ENCODE assay signal across 16 cellular contexts in genomic region chr20:11845311-11845710, GRCh38.
A peak's percentile ranks its signal among the peaks of the same experiment; 100 is the strongest.
DNase-seq lines count a peak whose midpoint lies in the region; TF ChIP-seq lines count a peak whose summit lies in the region.
"Had no signal": no experiment of that assay in that cellular context is flagged by ENCODE, and none has a peak within 500 bp of the region (broad histone marks: within the 10 kb centered on the region; RNA-seq: fewer than 3 reads in every experiment).

No MANE protein-coding gene starts in this region.

- no peaks in the 10 kb centered on the region for H4K20me1 ChIP-seq in osteoblast (ENCODE audit: insufficient read depth, low read length)

- H3K79me2 ChIP-seq in osteoblast (ENCODE audit: insufficient read depth, low read length): no peaks in the 10 kb centered on the region

- no peak for TF ChIP-seq CTCF in epithelial cell of proximal tubule (conservative IDR thresholded peaks at IDR 0.05; ENCODE audit: low read depth, low read length)
- no peak for TF ChIP-seq CTCF in osteoblast (IDR thresholded peaks at IDR 0.05; ENCODE audit: extremely low read depth, low read depth, low read length)

- H3K9me3 ChIP-seq in osteoblast (ENCODE audit: low read depth, low read length) (no peaks in the 10 kb centered on the region), HAP-1 (no peaks in the 10 kb centered on the region)
- H3K9me3 ChIP-seq: SJCRH30 had no signal

- in situ Hi-C loops in HAP-1 (cut with MboI; ENCODE audit: low sequenced_read_pairs): loop anchor here (25.0 kb wide), 1 partner anchor 92 kb away; no protein-coding TSS in a partner anchor

- H2AFZ ChIP-seq in osteoblast (ENCODE audit: low read length): no peak overlapping the region
- H2AFZ ChIP-seq: GM23338 had no signal

- H3K4me3 ChIP-seq in epithelial cell of proximal tubule (ENCODE audit: low read depth, low read length) (no peak overlapping the region), osteoblast (ENCODE audit: insufficient read depth, low read length) (no peak overlapping the region), HAP-1 (no peak overlapping the region)
- H3K4me3 ChIP-seq: GM23338, SJCRH30 had no signal

- no peak overlapping the region for H3K27ac ChIP-seq in osteoblast (ENCODE audit: low read depth, low read length)
- H3K27ac ChIP-seq: SJCRH30 had no signal

- H3K4me2 ChIP-seq in osteoblast (ENCODE audit: insufficient read depth, low read length): peak overlapping the region; percentile 11
- H3K4me2 ChIP-seq: GM23338 had no signal

- H3K36me3 ChIP-seq in osteoblast (ENCODE audit: insufficient read depth, low read length) (no peaks in the 10 kb centered on the region), HAP-1 (replicated peaks) (no peaks in the 10 kb centered on the region)
- H3K36me3 ChIP-seq: SJCRH30 had no signal

- DNase-seq in EL: peak; percentile 62
- DNase-seq in M059J (ENCODE audit: low read depth): peak; percentile 53
- peak; percentile 27 for DNase-seq in epithelial cell of proximal tubule (ENCODE audit: low read depth)
- DNase-seq in osteoblast (ENCODE audit: insufficient read length, low spot score, missing footprints): peak; percentile 52
- DNase-seq in activated CD4-positive, alpha-beta T cell treated with anti-CD3 and anti-CD28 coated beads, Interleukin-2, amount 50 U/mL, for 48 hours: no peak
- no peak for DNase-seq in epidermal melanocyte (ENCODE audit: insufficient read length, low spot score)
- no peak for DNase-seq in HAP-1 (ENCODE audit: low spot score in 2 of 2)
- DNase-seq in GF-D8 (lab: John Stamatoyannopoulos, UW): no peak
- DNase-seq: C1 segment of cervical spinal cord, Karpas-422, NCI-H1417 treated with DMSO at 0.1 percent for 48 hours, NCI-H2029, NCI-H2171 treated with DMSO at 0.1 percent for 48 hours, NCI-H510A treated with DMSO at 0.1 percent for 48 hours, SJCRH30 had no signal

- H3K27me3 ChIP-seq in osteoblast (ENCODE audit: insufficient read depth, low read length) (no peaks in the 10 kb centered on the region), HAP-1 (ENCODE audit: low read depth) (no peaks in the 10 kb centered on the region)
- H3K27me3 ChIP-seq: SJCRH30 had no signal

- H3K4me1 ChIP-seq in osteoblast (ENCODE audit: insufficient read depth, low read length): peaks cover 30% of the 10 kb centered on the region
- peaks cover 16% of the 10 kb centered on the region for H3K4me1 ChIP-seq in HAP-1
- H3K4me1 ChIP-seq: SJCRH30 had no signal

Comparison
In these comparisons a context has a peak if more than half of its experiments do, and no peak if none do; other contexts are left out.
1. DNase-seq: peak in EL (single experiment), M059J (single experiment), epithelial cell of proximal tubule (single experiment) and osteoblast (single experiment); none in activated CD4-positive, alpha-beta T cell treated with anti-CD3 and anti-CD28 coated beads, Interleukin-2, amount 50 U/mL, for 48 hours (0 of 2), epidermal melanocyte (single experiment), HAP-1 (0 of 2) and GF-D8 (single experiment).